Comparison of ENCODE assay signal across 1 cellular context in genomic region chr5:78908173-78908901, GRCh38.
A peak's percentile ranks its signal among the peaks of the same experiment; 100 is the strongest.
TF ChIP-seq lines count a peak whose summit lies in the region.

No MANE protein-coding gene starts in this region.

TF ChIP-seq in SK-N-SH, 30 proteins besides CTCF, POLR2A, EP300 and RAD21 (continued from another document):
- TF ChIP-seq IRF3 (IDR thresholded peaks at IDR 0.05; ENCODE audit: low read depth, low read length) (no peak), EZH2phosphoT487 (IDR thresholded peaks at IDR 0.05; ENCODE audit: borderline replicate concordance, low read depth) (no peak), FOXJ3 (CRISPR knock-in tag; IDR thresholded peaks at IDR 0.05) (0 out of 2 replicates have a peak, but pooled peaks have one; percentile 49), NFIC (IDR thresholded peaks at IDR 0.05; ENCODE audit: borderline replicate concordance) (no peak), FOXM1 (IDR thresholded peaks at IDR 0.05; ENCODE audit: low read depth) (no peak), MXI1 (IDR thresholded peaks at IDR 0.05; ENCODE audit: low read depth, low read length) (peak; percentile 75), USF2 (IDR thresholded peaks at IDR 0.05; ENCODE audit: borderline replicate concordance, low read depth, low read length) (no peak)
TF ChIP-seq in SK-N-SH: peak in this region for 8.
